In the genomic region with DNA sequence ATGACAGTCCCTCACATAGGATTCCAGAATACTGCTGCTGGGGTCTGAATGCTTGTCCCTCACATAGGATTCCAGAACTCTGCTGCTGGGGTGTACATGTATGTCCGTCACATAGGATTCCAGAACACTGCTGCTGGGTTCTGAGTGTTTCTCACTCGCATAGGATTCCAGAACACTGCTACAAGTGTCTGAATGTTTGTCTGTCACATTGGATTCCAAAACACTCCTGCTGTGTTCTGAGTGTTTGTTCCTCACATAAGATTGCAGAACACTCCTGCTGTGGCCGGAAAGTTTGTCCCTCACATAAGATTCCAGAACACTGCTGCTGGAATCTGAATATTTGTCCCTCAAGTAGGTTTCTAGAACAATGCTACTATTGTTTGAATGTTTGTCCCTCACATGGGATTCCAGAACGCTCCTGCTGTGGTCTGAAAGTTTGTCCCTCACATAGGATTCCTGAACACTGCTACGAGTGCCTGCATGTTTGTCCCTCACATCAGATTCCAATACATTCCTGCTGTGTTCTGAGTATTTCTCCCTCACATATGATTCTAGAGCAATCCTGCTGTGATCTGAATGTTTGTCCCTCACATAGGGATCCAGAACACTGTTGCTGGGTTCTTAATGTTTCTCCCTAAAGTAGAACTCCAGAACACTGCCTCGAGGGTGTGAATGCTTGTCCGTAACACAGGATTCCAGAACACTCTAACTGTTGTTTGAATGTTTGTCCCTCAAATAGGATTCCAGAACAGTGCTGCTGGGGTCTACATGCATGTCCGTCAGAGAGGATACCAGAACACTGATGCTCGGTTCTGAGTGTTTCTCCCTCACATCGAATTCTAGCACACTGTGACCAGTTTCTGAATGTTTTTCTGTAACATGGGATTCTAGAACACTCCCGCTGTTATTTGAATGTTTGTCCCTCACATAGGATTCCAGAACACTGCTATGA, we compare ENCODE assay signal across 20 cellular contexts.
"Had no signal": no experiment of that assay in that cellular context is flagged by ENCODE, and none has a peak within 500 bp of the region (broad histone marks: within the 10 kb centered on the region; RNA-seq: fewer than 3 reads in every experiment).

No MANE protein-coding gene starts in this region.

- H3K4me3 Mint-ChIP-seq: central memory CD8-positive, alpha-beta T cell; naive B cell; nephron had no signal

- H3K27ac ChIP-seq: heart left ventricle, lower lobe of right lung, psoas muscle, sigmoid colon, skin epidermis, suprapubic skin, tibial artery, upper lobe of left lung had no signal

- H3K4me1 ChIP-seq: heart left ventricle, lower lobe of right lung, psoas muscle, sigmoid colon, suprapubic skin, tibial artery, upper lobe of left lung had no signal

- H3K27ac Mint-ChIP-seq: nephron had no signal

- H3K27me3 ChIP-seq: heart left ventricle, sigmoid colon, suprapubic skin, tibial artery, upper lobe of left lung had no signal

- H3K4me1 Mint-ChIP-seq: central memory CD8-positive, alpha-beta T cell; naive B cell; nephron had no signal

- H3K27me3 Mint-ChIP-seq: central memory CD8-positive, alpha-beta T cell; naive B cell had no signal

- H3K36me3 ChIP-seq: heart left ventricle, lower lobe of right lung, sigmoid colon, suprapubic skin, tibial artery had no signal

- H3K4me3 ChIP-seq: heart left ventricle, lower lobe of right lung, psoas muscle, sigmoid colon, skin epidermis, suprapubic skin, tibial artery, upper lobe of left lung had no signal

- DNase-seq: dermis blood vessel endothelial cell; erythroblast; foreskin melanocyte; heart left ventricle; hippocampal formation; lower lobe of right lung; mesenchymal stem cell; naive B cell; occipital lobe; psoas muscle; retina; sigmoid colon; stimulated activated CD4-positive, alpha-beta T cell treated with anti-CD3 and anti-CD28 coated beads, Interleukin-2, amount 100 ng/mL, for 24 hours; stimulated activated naive CD4-positive, alpha-beta T cell treated with Interleukin-2 at 50 U/mL for 16 hours; tibial artery; upper lobe of left lung had no signal
